In genomic region chr3:112638327-112639020, GRCh38 we compare ENCODE assay signal across 13 cellular contexts. TPM values are rescaled to one million over a fixed set of nuclear protein-coding genes. Genes with fewer than 3 reads are reported as not detected.
DNase-seq lines count a peak whose midpoint lies in the region; ATAC-seq and TF ChIP-seq lines count a peak whose summit lies in the region.
"Had no signal": no experiment of that assay in that cellular context is flagged by ENCODE, and none has a peak within 500 bp of the region (broad histone marks: within the 10 kb centered on the region; RNA-seq: fewer than 3 reads in every experiment).

No MANE protein-coding gene starts in this region.

- peaks cover 8% of the 10 kb centered on the region for H3K27me3 Mint-ChIP-seq in activated T-helper 2 cell treated with anti-CD3 and anti-CD28 coated beads, Interferon-gamma antibody, Interleukin-2, Interleukin-4, amounts not matched to agents 10 μg/mL and 5 μg/mL and 100 μg/mL, durations not matched to agents 14 hours and 24 hours and 36 hours (ENCODE audit: low read depth)

- no peak overlapping the region for H3K4me2 ChIP-seq in PC-9

- no peaks in the 10 kb centered on the region for H3K36me3 Mint-ChIP-seq in activated T-helper 2 cell treated with anti-CD3 and anti-CD28 coated beads, Interferon-gamma antibody, Interleukin-2, Interleukin-4, amounts not matched to agents 10 μg/mL and 5 μg/mL and 100 μg/mL, durations not matched to agents 14 hours and 24 hours and 36 hours (ENCODE audit: low read depth)

- DNase-seq in BJ (ENCODE audit: low read depth) (no peak), coronary artery (ENCODE audit: low spot score) (no peak), spleen (no peak), PC-9 (no peak), NCI-H128 (lab: John Stamatoyannopoulos, UW; ENCODE audit: unreplicated experiment) (no peak)
- DNase-seq in activated T-helper 2 cell treated with anti-CD3 and anti-CD28 coated beads, Interferon-gamma antibody, Interleukin-2, Interleukin-4, amounts not matched to agents 10 μg/mL and 5 μg/mL and 100 μg/mL, durations not matched to agents 14 hours and 24 hours and 36 hours (ENCODE audit: low spot score): no peak
- DNase-seq: activated CD4-positive, alpha-beta T cell treated with anti-CD3 and anti-CD28 coated beads, Interleukin-2, amount 50 U/mL, for 4 hours; activated naive CD4-positive, alpha-beta T cell treated with anti-CD3 and anti-CD28 coated beads, Interleukin-2, amount 50 U/mL, for 16 hours; Karpas-422; NCI-H2081 had no signal

- peak overlapping the region; percentile 79 to 86 for H3K27ac ChIP-seq in coronary artery
- no peak overlapping the region for H3K27ac ChIP-seq in mesodermal cell (ENCODE audit: low read depth, low read length, severe bottlenecking)
- peak overlapping the region in 5 of 8 donors; percentile 26 to 69 (median 45) for H3K27ac ChIP-seq in spleen
- H3K27ac ChIP-seq in PC-9: no peak overlapping the region
- H3K27ac ChIP-seq: right lobe of liver had no signal

- H3K36me3 ChIP-seq in BJ (ENCODE audit: control insufficient read depth, insufficient read depth, low read length): peaks cover 3% of the 10 kb centered on the region; the same call in 1 of the 2 replicates
- peaks cover 20% of the 10 kb centered on the region for H3K36me3 ChIP-seq in mesodermal cell (ENCODE audit: control insufficient read depth, insufficient read depth, low read length)
- H3K36me3 ChIP-seq in spleen: no peaks in the 10 kb centered on the region
- H3K36me3 ChIP-seq in PC-9 (ENCODE audit: low read depth): no peaks in the 10 kb centered on the region
- H3K36me3 ChIP-seq: right lobe of liver had no signal

- H3K4me1 ChIP-seq in mesodermal cell (ENCODE audit: control insufficient read depth, insufficient read depth, low read length, poor library complexity, severe bottlenecking): peaks cover 38% of the 10 kb centered on the region
- peaks cover 0 to 10% (median 9%) of the 10 kb centered on the region in 6 donors for H3K4me1 ChIP-seq in spleen
- H3K4me1 ChIP-seq in PC-9 (replicated peaks; ENCODE audit: insufficient read depth): peaks cover 41% of the 10 kb centered on the region
- H3K4me1 ChIP-seq: right lobe of liver had no signal

- no peak for TF ChIP-seq POLR2A in spleen (IDR thresholded peaks at IDR 0.05)

- H3K4me3 Mint-ChIP-seq in activated T-helper 2 cell treated with anti-CD3 and anti-CD28 coated beads, Interferon-gamma antibody, Interleukin-2, Interleukin-4, amounts not matched to agents 10 μg/mL and 5 μg/mL and 100 μg/mL, durations not matched to agents 14 hours and 24 hours and 36 hours (ENCODE audit: low read depth): no peak overlapping the region

- 0 out of 2 replicates have a peak, but pooled peaks cover 6% of the 10 kb centered on the region for H3K79me2 ChIP-seq in PC-9 (ENCODE audit: low read depth)

- no peaks in the 10 kb centered on the region for H4K20me1 ChIP-seq in PC-9 (ENCODE audit: insufficient read depth)

- H3K27me3 ChIP-seq in BJ (ENCODE audit: control insufficient read depth, insufficient read depth, low read length) (no peaks in the 10 kb centered on the region), spleen (replicated peaks in 1 of 7) (peaks cover 0 to 16% (median 0%) of the 10 kb centered on the region in 7 donors), PC-9 (ENCODE audit: insufficient read depth, low read depth) (no peaks in the 10 kb centered on the region)
- H3K27me3 ChIP-seq: right lobe of liver had no signal

- peaks cover 4% of the 10 kb centered on the region for H3K9me3 ChIP-seq in mesodermal cell (ENCODE audit: control insufficient read depth, low read length)
- no peaks in the 10 kb centered on the region for H3K9me3 ChIP-seq in spleen
- H3K9me3 ChIP-seq in PC-9 (ENCODE audit: insufficient read depth, low read depth): no peaks in the 10 kb centered on the region
- H3K9me3 ChIP-seq: right lobe of liver had no signal

- H3K4me1 Mint-ChIP-seq in activated T-helper 2 cell treated with anti-CD3 and anti-CD28 coated beads, Interferon-gamma antibody, Interleukin-2, Interleukin-4, amounts not matched to agents 10 μg/mL and 5 μg/mL and 100 μg/mL, durations not matched to agents 14 hours and 24 hours and 36 hours (ENCODE audit: low read depth): peaks cover 21% of the 10 kb centered on the region

- BruUV-seq in PC-9 (replicated peaks; lab: Mats Ljungman, UMichigan): no TSS peak

- TF ChIP-seq CTCF in BJ (IDR thresholded peaks at IDR 0.05; ENCODE audit: insufficient read depth, low read depth, low read length) (no peak), coronary artery (IDR thresholded peaks at IDR 0.05) (no peak), spleen (IDR thresholded peaks at IDR 0.05 in 8 of 11, conservative IDR thresholded peaks at IDR 0.05 in 3 of 11) (no peak), PC-9 (conservative IDR thresholded peaks at IDR 0.05) (no peak)

- POLR2A ChIA-PET in BJ (lab: Charles Lee) (interaction anchor here (1.3 kb wide), 1 partner anchor 9 kb away, joined by 5 read pairs; no protein-coding TSS in a partner anchor), PC-9 (lab: Charles Lee; ENCODE audit: unreplicated experiment) (interaction anchor here (0.6 kb wide), 1 partner anchor 15 kb away, joined by 4 read pairs; no protein-coding TSS in a partner anchor)

- H3K4me3 ChIP-seq in BJ (ENCODE audit: low read depth, low read length) (peak overlapping the region; percentile 58), coronary artery (peak overlapping the region; percentile 61), mesodermal cell (ENCODE audit: extremely low read depth, insufficient read depth, low read length, poor library complexity, severe bottlenecking) (peak overlapping the region; percentile 28), spleen (peak overlapping the region in 6 of 8 donors; percentile 4 to 39 (median 26)), PC-9 (no peak overlapping the region)
- H3K4me3 ChIP-seq: right lobe of liver had no signal

- CTCF ChIA-PET in BJ (lab: Yijun Ruan, JAX) (interaction anchor here (1.3 to 9.9 kb wide), 7 partner anchors 55 to 341 kb away, joined by 3 to 155 read pairs (median 7); no protein-coding TSS in a partner anchor), PC-9 (lab: Charles Lee) (interaction anchor here (1.9 kb wide), 1 partner anchor 56 kb away, joined by 4 read pairs; no protein-coding TSS in a partner anchor)

- no peak overlapping the region for H2AFZ ChIP-seq in PC-9

- H3K9me2 ChIP-seq in PC-9 (ENCODE audit: insufficient read depth): no peaks in the 10 kb centered on the region

- no peaks in the 10 kb centered on the region for H3K9me3 Mint-ChIP-seq in activated T-helper 2 cell treated with anti-CD3 and anti-CD28 coated beads, Interferon-gamma antibody, Interleukin-2, Interleukin-4, amounts not matched to agents 10 μg/mL and 5 μg/mL and 100 μg/mL, durations not matched to agents 14 hours and 24 hours and 36 hours

- H3K27ac Mint-ChIP-seq in activated T-helper 2 cell treated with anti-CD3 and anti-CD28 coated beads, Interferon-gamma antibody, Interleukin-2, Interleukin-4, amounts not matched to agents 10 μg/mL and 5 μg/mL and 100 μg/mL, durations not matched to agents 14 hours and 24 hours and 36 hours: no peak overlapping the region

- ATAC-seq in GM21360 (IDR thresholded peaks at IDR 0.05; ENCODE audit: unreplicated experiment): no peak
- ATAC-seq: right lobe of liver had no signal

- H3F3A ChIP-seq in PC-9 (ENCODE audit: insufficient read depth, low read depth): peaks cover 21% of the 10 kb centered on the region

- 97 to 98% methylated on average over 7 to 12 of the region's 17 CpGs for WGBS in mesodermal cell (ENCODE audit: insufficient coverage in 2 of 2), 2 experiments
- WGBS in spleen, 5 donors: 82 to 92% (median 84%) methylated on average over 16 to 17 of the region's 17 CpGs

- intact Hi-C loops in spleen (cut with DNase I; ENCODE audit: low total_unique reads): no loop called here
- intact Hi-C loops in activated T-helper 2 cell treated with anti-CD3 and anti-CD28 coated beads, Interferon-gamma antibody, Interleukin-2, Interleukin-4, amounts not matched to agents 10 μg/mL and 5 μg/mL and 100 μg/mL, durations not matched to agents 14 hours and 24 hours and 36 hours (cut with micrococcal nuclease): no loop called here
- intact Hi-C loops in PC-9 (cut with micrococcal nuclease; ENCODE audit: unreplicated experiment): no loop called here

RNA-seq across cellular contexts. Expression of gene CCDC80, which starts 2.5 kb away (rescaled TPM):
- polyA plus RNA-seq in BJ (2011; rRNA removed): 199 and 291 TPM in 2 replicates
- polyA minus RNA-seq in BJ (2011; rRNA and poly(A)+ RNA removed): 156 and 199 TPM in 2 replicates
- 240 TPM for polyA plus RNA-seq in mesodermal cell (2013, experiment 1 of 2)
- 244 TPM for polyA plus RNA-seq in mesodermal cell (2013, experiment 2 of 2)
- total RNA-seq in spleen: 10 to 100 TPM; 10.7 to 99.9 (median 37.8) TPM
- 10 to 100 TPM in 1 of 3 donors, 1 to 10 TPM in 2; 5.2 to 17.1 (median 6.8) TPM for polyA plus RNA-seq in spleen
- not detected in 2 replicates for total RNA-seq in activated T-helper 2 cell treated with anti-CD3 and anti-CD28 coated beads, Interferon-gamma antibody, Interleukin-2, Interleukin-4, amounts not matched to agents 10 μg/mL and 5 μg/mL and 100 μg/mL, durations not matched to agents 14 hours and 24 hours and 36 hours
- total RNA-seq in PC-9 (2021): 142 and 162 TPM in 2 replicates

Comparison
In these comparisons a context has a peak if more than half of its experiments do, and no peak if none do; other contexts are left out.
1. H3K27ac ChIP-seq: peak in coronary artery (2 of 2) and spleen (5 of 8); none in mesodermal cell (single experiment) and PC-9 (single experiment).
2. RNA of gene CCDC80, which starts 2.5 kb away (total RNA-seq): 142 to 162 TPM in PC-9 and 10.7 to 99.9 TPM in spleen; not detected in activated T-helper 2 cell treated with anti-CD3 and anti-CD28 coated beads, Interferon-gamma antibody, Interleukin-2, Interleukin-4, amounts not matched to agents 10 μg/mL and 5 μg/mL and 100 μg/mL, durations not matched to agents 14 hours and 24 hours and 36 hours; every median in the first group is over 10 times any median in the second.